ENCODE assay signal across 24 cellular contexts in genomic region chr1:244388961-244389360, GRCh38.
A peak's percentile ranks its signal among the peaks of the same experiment; 100 is the strongest.
DNase-seq lines count a peak whose midpoint lies in the region; ATAC-seq, FAIRE-seq and TF ChIP-seq lines count a peak whose summit lies in the region.
"Had no signal": no experiment of that assay in that cellular context is flagged by ENCODE, and none has a peak within 500 bp of the region (broad histone marks: within the 10 kb centered on the region; RNA-seq: fewer than 3 reads in every experiment).

No MANE protein-coding gene starts in this region.

- H3K27me3 ChIP-seq in ACC112 (ENCODE audit: insufficient read depth, low read length) = no peaks in the 10 kb centered on the region
- H3K27me3 ChIP-seq: foreskin keratinocyte, spleen, stomach had no signal

- DNase-seq in M059J (ENCODE audit: low read depth) (peak; percentile 7), astrocyte of the spinal cord (ENCODE audit: low read depth, low spot score) (peak; percentile 28), medulla oblongata (ENCODE audit: extremely low spot score) (peak; percentile 18), nucleus accumbens (lab: John Stamatoyannopoulos, UW) (no peak), GM12891 (ENCODE audit: insufficient read length, low spot score) (no peak)
- DNase-seq: activated CD4-positive, alpha-beta T cell treated with anti-CD3 and anti-CD28 coated beads for 1 hour; activated CD8-positive, alpha-beta T cell treated with anti-CD3 and anti-CD28 coated beads, Interleukin-2, amount 10 ng/mL, durations not matched to agents 7 days and 5 days; activated T-cell treated with anti-CD3 and anti-CD28 coated beads, Interleukin-2, amount 50 U/mL, for 24 hours; C1 segment of cervical spinal cord; Calu3; central memory CD4-positive, alpha-beta T cell; dermis blood vessel endothelial cell; foreskin keratinocyte; NCI-H1092; NCI-H2029 treated with DMSO at 0.1 percent for 48 hours; PC-9; spleen; stomach; T-cell had no signal

- H2AFZ ChIP-seq in ACC112 (ENCODE audit: low read length, unreplicated experiment) = peak overlapping the region; percentile 27
- H2AFZ ChIP-seq: PC-9 had no signal

- no peaks in the 10 kb centered on the region for H3K36me3 ChIP-seq in ACC112 (ENCODE audit: insufficient read depth, low read length)
- H3K36me3 ChIP-seq: spleen, stomach had no signal

- no peak for TF ChIP-seq POLR2A in GM12891 (IDR thresholded peaks at IDR 0.05; ENCODE audit: low read depth, low read length)

- H3K4me1 ChIP-seq in ACC112 (ENCODE audit: control insufficient read depth, insufficient read depth, low read length, unreplicated experiment) = no peaks in the 10 kb centered on the region
- H3K4me1 ChIP-seq: foreskin keratinocyte, spleen, stomach had no signal

- H3K79me2 ChIP-seq in ACC112 (ENCODE audit: control insufficient read depth, insufficient read depth, low read length, unreplicated experiment) = no peaks in the 10 kb centered on the region

- ATAC-seq in GM21390 (IDR thresholded peaks at IDR 0.05; ENCODE audit: unreplicated experiment) (no peak), GM18909 (IDR thresholded peaks at IDR 0.05; ENCODE audit: poor library complexity, unreplicated experiment) (no peak)
- ATAC-seq: A549; activated CD8-positive, alpha-beta T cell treated with anti-CD3 and anti-CD28 coated beads, Interleukin-2, amount 10 ng/mL, durations not matched to agents 7 days and 5 days; foreskin keratinocyte; T-cell had no signal

- FAIRE-seq in GM12891 (lab: Jason Lieb, UNC) = no peak
- FAIRE-seq: HTR-8/SVneo had no signal

- H3K27ac ChIP-seq in ACC112 (ENCODE audit: low read depth, low read length) = no peak overlapping the region
- H3K27ac ChIP-seq: A549, foreskin keratinocyte, PC-9, spleen had no signal

- no peak for TF ChIP-seq CTCF in astrocyte of the spinal cord (IDR thresholded peaks at IDR 0.05; ENCODE audit: low read depth, low read length)

- in situ Hi-C loops in astrocyte of the spinal cord (cut with HindIII; ENCODE audit: low sequenced_read_pairs) = no loop called here

- H3K4me3 ChIP-seq in ACC112 (ENCODE audit: low read depth, low read length) = peak overlapping the region; percentile 56; the same call in 1 of the 2 replicates
- H3K4me3 ChIP-seq in astrocyte of the spinal cord (ENCODE audit: low read depth, low read length) = no peak overlapping the region
- H3K4me3 ChIP-seq: A549, PC-9, spleen had no signal

TF ChIP-seq in GM12891, 5 proteins besides CTCF, POLR2A, EP300 and RAD21:
- TF ChIP-seq PAX5 (IDR thresholded peaks at IDR 0.05; ENCODE audit: insufficient read depth, low read length, severe bottlenecking) (no peak), POU2F2 (IDR thresholded peaks at IDR 0.05; ENCODE audit: low read depth, low read length) (no peak), POLR2AphosphoS5 (IDR thresholded peaks at IDR 0.05; ENCODE audit: low read depth, low read length) (no peak), TAF1 (IDR thresholded peaks at IDR 0.05; ENCODE audit: low read depth, low read length) (no peak), SPI1 (IDR thresholded peaks at IDR 0.05; ENCODE audit: low read depth, low read length) (no peak)

Comparison
In these comparisons a context has a peak if more than half of its experiments do, and no peak if none do; other contexts are left out.
1. DNase-seq: peak in M059J (single experiment), astrocyte of the spinal cord (single experiment) and medulla oblongata (single experiment); none in nucleus accumbens (0 of 56) and GM12891 (single experiment).